In the genomic region with DNA sequence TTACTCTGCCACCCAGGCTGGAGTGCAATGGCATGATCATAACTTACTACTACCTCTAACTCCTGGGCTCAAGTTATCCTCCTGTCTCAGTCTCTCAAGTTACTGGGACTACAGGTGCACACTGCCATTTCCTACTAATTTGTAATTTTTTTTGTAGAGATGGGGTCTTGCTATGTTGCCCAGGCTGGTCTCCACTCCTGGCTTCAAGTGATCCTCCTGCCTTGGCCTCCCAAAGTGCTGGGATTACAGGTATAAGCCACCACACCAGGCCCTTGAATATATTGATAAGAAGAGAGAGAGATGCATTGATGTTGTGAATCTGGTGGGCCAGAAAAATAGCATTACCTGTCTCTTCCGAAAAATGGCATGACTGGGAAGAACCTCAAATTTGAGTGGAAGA, we compare ENCODE assay signal across 29 cellular contexts.
"Had no signal": no experiment of that assay in that cellular context is flagged by ENCODE, and none has a peak within 500 bp of the region (broad histone marks: within the 10 kb centered on the region; RNA-seq: fewer than 3 reads in every experiment).

No MANE protein-coding gene starts in this region.

- H3K4me3 ChIP-seq: colonic mucosa, coronary artery, dorsolateral prefrontal cortex, esophagus squamous epithelium, gastrocnemius medialis, gastroesophageal sphincter, heart left ventricle, heart right ventricle, hepatocyte had no signal

- H3K27ac Mint-ChIP-seq: dendritic cell treated with granulocyte-macrophage colony-stimulating factor and Interleukin-4, amounts not matched to agents 40 ng/mL and 50 ng/mL, for 4 days; effector memory CD8-positive, alpha-beta T cell; endodermal cell had no signal

- H3K4me2 ChIP-seq: hepatocyte had no signal

- H3K4me1 Mint-ChIP-seq: endodermal cell had no signal

- H3K9me3 ChIP-seq: colonic mucosa, esophagus squamous epithelium, gastrocnemius medialis, gastroesophageal sphincter, heart left ventricle, heart right ventricle had no signal

- H3K4me3 Mint-ChIP-seq: dendritic cell treated with granulocyte-macrophage colony-stimulating factor and Interleukin-4, amounts not matched to agents 40 ng/mL and 50 ng/mL, for 4 days; effector memory CD8-positive, alpha-beta T cell; endodermal cell had no signal

- H3K27ac ChIP-seq: colonic mucosa, coronary artery, dorsolateral prefrontal cortex, epithelial cell of prostate, esophagus squamous epithelium, foreskin keratinocyte, gastrocnemius medialis, gastroesophageal sphincter, heart left ventricle, heart right ventricle, hepatocyte had no signal

- FAIRE-seq: colon, endometrium, endothelial cell of umbilical vein, frontal cortex had no signal

- ATAC-seq: effector memory CD8-positive, alpha-beta T cell; esophagus mucosa; foreskin keratinocyte; gastrocnemius medialis; gastroesophageal sphincter; heart left ventricle; heart right ventricle had no signal

- H3K9me3 Mint-ChIP-seq: dendritic cell treated with granulocyte-macrophage colony-stimulating factor and Interleukin-4, amounts not matched to agents 40 ng/mL and 50 ng/mL, for 4 days; effector memory CD8-positive, alpha-beta T cell had no signal

- H3K4me1 ChIP-seq: colonic mucosa, esophagus squamous epithelium, gastrocnemius medialis, gastroesophageal sphincter had no signal

- H3K27me3 Mint-ChIP-seq: dendritic cell treated with granulocyte-macrophage colony-stimulating factor and Interleukin-4, amounts not matched to agents 40 ng/mL and 50 ng/mL, for 4 days had no signal

- H2AFZ ChIP-seq: hepatocyte had no signal

- DNase-seq: colonic mucosa; cortex of kidney; dermis blood vessel endothelial cell; dorsolateral prefrontal cortex; effector CD4-positive, alpha-beta T cell; effector CD8-positive, alpha-beta T cell; effector memory CD4-positive, alpha-beta T cell; effector memory CD8-positive, alpha-beta T cell; endodermal cell; erythroblast; esophagus squamous epithelium; foreskin fibroblast; foreskin keratinocyte; foreskin melanocyte; gastrocnemius medialis; glutamatergic neuron; head of caudate nucleus; heart left ventricle; heart right ventricle had no signal

- H3K36me3 ChIP-seq: colonic mucosa, esophagus squamous epithelium, gastrocnemius medialis, gastroesophageal sphincter, heart left ventricle, heart right ventricle had no signal

- H3K27me3 ChIP-seq: colonic mucosa, dorsolateral prefrontal cortex, esophagus squamous epithelium, foreskin keratinocyte, gastrocnemius medialis, heart left ventricle, heart right ventricle, hepatocyte had no signal

- H3K79me2 ChIP-seq: hepatocyte had no signal
